ENCODE assay signal across 1 cellular context in genomic region chr20:61119263-61119662, GRCh38.
TF ChIP-seq lines count a peak whose summit lies in the region.

No MANE protein-coding gene starts in this region.

TF ChIP-seq in IMR-90, 13 proteins besides CTCF, POLR2A, EP300 and RAD21 (continued from another document):
- no peak for TF ChIP-seq MAZ (IDR thresholded peaks at IDR 0.05; ENCODE audit: borderline replicate concordance, low read depth, low read length)
